Comparison of ENCODE assay signal across 17 cellular contexts in genomic region chr18:25061345-25061744, GRCh38.
"Had no signal": no experiment of that assay in that cellular context is flagged by ENCODE, and none has a peak within 500 bp of the region (broad histone marks: within the 10 kb centered on the region; RNA-seq: fewer than 3 reads in every experiment).

No MANE protein-coding gene starts in this region.

- H3K4me1 Mint-ChIP-seq: activated CD4-positive, alpha-beta memory T cell treated with anti-CD3 and anti-CD28 coated beads, Interleukin-2, amount 10 ng/mL, durations not matched to agents 7 days and 5 days; naive B cell; stimulated activated naive CD8-positive, alpha-beta T cell treated with anti-CD3 and anti-CD28 coated beads, Interleukin-15, amount 100 ng/mL, for 72 hours had no signal

- H3K36me3 ChIP-seq: adrenal gland, colonic mucosa, pancreas, sigmoid colon, spleen, upper lobe of left lung had no signal

- H3K4me1 ChIP-seq: adrenal gland, colonic mucosa, pancreas, sigmoid colon, spleen, upper lobe of left lung had no signal

- H3K27ac Mint-ChIP-seq: activated CD4-positive, alpha-beta memory T cell treated with anti-CD3 and anti-CD28 coated beads, Interleukin-2, amount 10 ng/mL, durations not matched to agents 7 days and 5 days; stimulated activated naive CD8-positive, alpha-beta T cell treated with anti-CD3 and anti-CD28 coated beads, Interleukin-15, amount 100 ng/mL, for 72 hours had no signal

- ATAC-seq: activated T-cell treated with anti-CD3 and anti-CD28 coated beads, Interleukin-2, amount 50 U/mL, for 4 hours; esophagus mucosa; left lobe of liver; pancreas; stimulated activated naive CD8-positive, alpha-beta T cell treated with anti-CD3 and anti-CD28 coated beads, Interleukin-15, amount 100 ng/mL, for 72 hours had no signal

- H3K27ac ChIP-seq: adrenal gland, colonic mucosa, hepatocyte, pancreas, sigmoid colon, spleen, upper lobe of left lung had no signal

- DNase-seq: activated CD4-positive, alpha-beta memory T cell treated with anti-CD3 and anti-CD28 coated beads, Interleukin-2, amount 10 ng/mL, durations not matched to agents 7 days and 5 days; activated CD4-positive, alpha-beta T cell treated with anti-CD3 and anti-CD28 coated beads for 4 hours; activated effector memory CD4-positive, alpha-beta T cell treated with Interleukin-2 at 50 U/mL for 16 hours; activated naive CD4-positive, alpha-beta T cell treated with anti-CD3 and anti-CD28 coated beads, Interleukin-2, amount 50 U/mL, for 16 hours; activated T-cell treated with anti-CD3 and anti-CD28 coated beads, Interleukin-2, amount 50 U/mL, for 4 hours; adrenal gland; colonic mucosa; mammary epithelial cell; naive B cell; pancreas; sigmoid colon; spleen; stimulated activated naive CD8-positive, alpha-beta T cell treated with anti-CD3 and anti-CD28 coated beads, Interleukin-15, amount 100 ng/mL, for 72 hours; upper lobe of left lung had no signal

- H3K9me3 ChIP-seq: adrenal gland, colonic mucosa, pancreas, sigmoid colon, spleen, upper lobe of left lung had no signal

- H3K36me3 Mint-ChIP-seq: naive B cell had no signal

- H3K9me3 Mint-ChIP-seq: activated CD4-positive, alpha-beta memory T cell treated with anti-CD3 and anti-CD28 coated beads, Interleukin-2, amount 10 ng/mL, durations not matched to agents 7 days and 5 days; activated T-cell treated with anti-CD3 and anti-CD28 coated beads, Interleukin-2, amount 50 U/mL, for 4 hours; naive B cell; stimulated activated naive CD8-positive, alpha-beta T cell treated with anti-CD3 and anti-CD28 coated beads, Interleukin-15, amount 100 ng/mL, for 72 hours had no signal

- H3K4me3 ChIP-seq: adrenal gland, colonic mucosa, hepatocyte, pancreas, sigmoid colon, spleen, upper lobe of left lung had no signal

- H3K27me3 ChIP-seq: adrenal gland, colonic mucosa, hepatocyte, pancreas, sigmoid colon, spleen, upper lobe of left lung had no signal

- H3K4me3 Mint-ChIP-seq: activated CD4-positive, alpha-beta memory T cell treated with anti-CD3 and anti-CD28 coated beads, Interleukin-2, amount 10 ng/mL, durations not matched to agents 7 days and 5 days; activated T-cell treated with anti-CD3 and anti-CD28 coated beads, Interleukin-2, amount 50 U/mL, for 4 hours; naive B cell; stimulated activated naive CD8-positive, alpha-beta T cell treated with anti-CD3 and anti-CD28 coated beads, Interleukin-15, amount 100 ng/mL, for 72 hours had no signal

- H3K27me3 Mint-ChIP-seq: activated CD4-positive, alpha-beta memory T cell treated with anti-CD3 and anti-CD28 coated beads, Interleukin-2, amount 10 ng/mL, durations not matched to agents 7 days and 5 days; naive B cell; stimulated activated naive CD8-positive, alpha-beta T cell treated with anti-CD3 and anti-CD28 coated beads, Interleukin-15, amount 100 ng/mL, for 72 hours had no signal
